Comparison of ENCODE assay signal across 1 cellular context in the genomic region with DNA sequence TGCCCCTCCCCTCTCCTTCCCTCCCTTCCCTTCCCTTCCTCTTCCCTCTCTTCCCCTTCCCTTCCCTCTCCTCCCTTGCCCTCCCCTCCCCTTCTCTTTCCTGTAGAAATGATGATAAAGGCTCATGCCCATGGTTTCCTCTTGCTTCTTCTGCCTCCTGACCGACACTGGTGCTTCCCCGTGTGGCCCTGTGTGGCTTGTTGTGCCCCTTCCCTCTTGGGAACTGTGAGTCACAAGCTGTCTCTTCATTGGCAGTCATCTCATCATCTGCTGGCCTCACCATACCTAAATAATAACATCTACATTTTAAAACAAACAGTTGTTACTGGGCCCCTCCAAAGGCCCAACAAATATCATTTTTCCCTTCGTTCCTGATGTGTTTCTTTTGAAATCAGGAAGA.
TF ChIP-seq lines count a peak whose summit lies in the region.

No MANE protein-coding gene starts in this region.

TF ChIP-seq in IMR-90, 13 proteins besides CTCF, POLR2A, EP300 and RAD21 (continued from another document):
- TF ChIP-seq, protein P1, sequence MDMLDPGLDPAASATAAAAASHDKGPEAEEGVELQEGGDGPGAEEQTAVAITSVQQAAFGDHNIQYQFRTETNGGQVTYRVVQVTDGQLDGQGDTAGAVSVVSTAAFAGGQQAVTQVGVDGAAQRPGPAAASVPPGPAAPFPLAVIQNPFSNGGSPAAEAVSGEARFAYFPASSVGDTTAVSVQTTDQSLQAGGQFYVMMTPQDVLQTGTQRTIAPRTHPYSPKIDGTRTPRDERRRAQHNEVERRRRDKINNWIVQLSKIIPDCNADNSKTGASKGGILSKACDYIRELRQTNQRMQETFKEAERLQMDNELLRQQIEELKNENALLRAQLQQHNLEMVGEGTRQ (IDR thresholded peaks at IDR 0.05; ENCODE audit: low read depth, low read length), result no peak
- no peak for TF ChIP-seq SMC3 (IDR thresholded peaks at IDR 0.05; ENCODE audit: low read depth, low read length)
- TF ChIP-seq MAZ (IDR thresholded peaks at IDR 0.05; ENCODE audit: borderline replicate concordance, low read depth, low read length), result no peak
- no peak for TF ChIP-seq FOS (IDR thresholded peaks at IDR 0.05; ENCODE audit: low read depth, low read length)
- no peak for TF ChIP-seq RCOR1 (IDR thresholded peaks at IDR 0.05; ENCODE audit: insufficient replicate concordance, low read length)
